13 cellular contexts compared by ENCODE assay signal in genomic region chr20:15113374-15113773, GRCh38.
"Had no signal": no experiment of that assay in that cellular context is flagged by ENCODE, and none has a peak within 500 bp of the region (broad histone marks: within the 10 kb centered on the region; RNA-seq: fewer than 3 reads in every experiment).

No MANE protein-coding gene starts in this region.

- DNase-seq: dorsolateral prefrontal cortex; effector memory CD4-positive, alpha-beta T cell; left colon; left ventricle myocardium superior; mesendoderm; naive B cell; occipital lobe; pancreas; spleen; stimulated activated CD4-positive, alpha-beta T cell treated with anti-CD3 and anti-CD28 coated beads, Interleukin-15, amount 100 ng/mL, for 24 hours; stimulated activated CD4-positive, alpha-beta T cell treated with anti-CD3 and anti-CD28 coated beads, Interleukin-1b, Interleukin-23, amount 100 ng/mL, for 48 hours; stimulated activated CD4-positive, alpha-beta T cell treated with anti-CD3 and anti-CD28 coated beads, Interleukin-4, amount 100 ng/mL, for 24 hours; transverse colon had no signal
